ENCODE assay signal across 16 cellular contexts in genomic region chr16:75029854-75030253, GRCh38. TPM values are rescaled to one million over a fixed set of nuclear protein-coding genes. Genes with fewer than 3 reads are reported as not detected.
DNase-seq lines count a peak whose midpoint lies in the region; ATAC-seq, FAIRE-seq and TF ChIP-seq lines count a peak whose summit lies in the region.
"Had no signal": no experiment of that assay in that cellular context is flagged by ENCODE, and none has a peak within 500 bp of the region (broad histone marks: within the 10 kb centered on the region; RNA-seq: fewer than 3 reads in every experiment).

No MANE protein-coding gene starts in this region.

- DNase-seq in GM23248 = peak; percentile 64
- no peak for DNase-seq in Panc1 (ENCODE audit: low read depth, low spot score)
- DNase-seq in endothelial cell of umbilical vein (ENCODE audit: low read depth, low spot score) = no peak
- no peak for DNase-seq in esophagus muscularis mucosa (ENCODE audit: extremely low spot score)
- DNase-seq in AG20443 (ENCODE audit: low spot score) = no peak
- no peak for DNase-seq in NCI-H748 (lab: John Stamatoyannopoulos, UW; ENCODE audit: unreplicated experiment)
- DNase-seq: activated CD4-positive, alpha-beta memory T cell treated with anti-CD3 and anti-CD28 coated beads for 36 hours; amygdala; CD8-positive, alpha-beta memory T cell; cortex of kidney; naive B cell; NCI-H1092 treated with DMSO at 0.1 percent for 48 hours; stimulated activated CD4-positive, alpha-beta T cell treated with anti-CD3 and anti-CD28 coated beads, Interleukin-15, amount 100 ng/mL, for 24 hours had no signal

- in situ Hi-C loops in GM23248 (cut with MboI) (no loop called here), Panc1 (cut with HindIII; ENCODE audit: low pct_unique_long_range_greater_than_20kb, low sequenced_read_pairs) (no loop called here)

- no peak overlapping the region; the same call in 1 of the 2 replicates for H3K4me3 ChIP-seq in GM23248
- no peak overlapping the region for H3K4me3 ChIP-seq in Panc1 (ENCODE audit: low read depth in 2 of 2, low read length in 2 of 2)
- H3K4me3 ChIP-seq in endothelial cell of umbilical vein (replicated peaks in 1 of 3; ENCODE audit: insufficient read depth in 1 of 3, low read depth in 1 of 3, low read length in 3 of 3) = no peak overlapping the region
- no peak overlapping the region for H3K4me3 ChIP-seq in skeletal muscle satellite cell (ENCODE audit: low read length)
- no peak overlapping the region for H3K4me3 ChIP-seq in esophagus muscularis mucosa
- H3K4me3 ChIP-seq: prostate gland, SK-N-MC had no signal

- no peak for TF ChIP-seq EP300 in esophagus muscularis mucosa (IDR thresholded peaks at IDR 0.05)

- POLR2A ChIA-PET in Panc1 (lab: Charles Lee) (no interaction called here), endothelial cell of umbilical vein (lab: Charles Lee) (no interaction called here)

- ATAC-seq in Panc1 = peak; percentile 64

- CTCF ChIA-PET in Panc1 (lab: Charles Lee) (interaction anchor here (0.7 kb wide), 1 partner anchor 11 kb away, joined by 3 read pairs; no protein-coding TSS in a partner anchor), endothelial cell of umbilical vein (lab: Charles Lee) (interaction anchor here (1.7 kb wide), 1 partner anchor 31 kb away, joined by 4 read pairs; the partner anchor contains the start of gene ZNRF1)

- FAIRE-seq in endothelial cell of umbilical vein (lab: Jason Lieb, UNC) = peak; percentile 43

- H2AFZ ChIP-seq in GM23248 = no peak overlapping the region
- H2AFZ ChIP-seq in endothelial cell of umbilical vein (ENCODE audit: low read depth, low read length) = no peak overlapping the region

- peaks cover 38% of the 10 kb centered on the region for H3K4me1 ChIP-seq in GM23248 (ENCODE audit: insufficient read depth)
- peaks cover 33% of the 10 kb centered on the region for H3K4me1 ChIP-seq in Panc1 (ENCODE audit: control insufficient read depth, insufficient read depth, low read length)
- H3K4me1 ChIP-seq in endothelial cell of umbilical vein (ENCODE audit: control insufficient read depth, extremely low read depth, insufficient read depth, low read length) = peaks cover 33% of the 10 kb centered on the region
- H3K4me1 ChIP-seq in skeletal muscle satellite cell (ENCODE audit: control insufficient read depth, insufficient read depth, low read length) = peaks cover 46% of the 10 kb centered on the region
- peaks cover 21 to 37% (median 28%) of the 10 kb centered on the region in 4 donors for H3K4me1 ChIP-seq in esophagus muscularis mucosa
- H3K4me1 ChIP-seq: prostate gland had no signal

- H3K36me3 ChIP-seq in GM23248 (ENCODE audit: low read depth) = no peaks in the 10 kb centered on the region
- no peaks in the 10 kb centered on the region for H3K36me3 ChIP-seq in Panc1 (ENCODE audit: control insufficient read depth, insufficient read depth, low read length)
- H3K36me3 ChIP-seq in endothelial cell of umbilical vein (ENCODE audit: control insufficient read depth in 2 of 2, extremely low read depth in 1 of 2, insufficient read depth in 2 of 2, low read length in 2 of 2) = no peaks in the 10 kb centered on the region
- no peaks in the 10 kb centered on the region for H3K36me3 ChIP-seq in skeletal muscle satellite cell (ENCODE audit: insufficient read depth, low read length)
- H3K36me3 ChIP-seq in esophagus muscularis mucosa = no peaks in the 10 kb centered on the region
- H3K36me3 ChIP-seq: prostate gland had no signal

- H3K4me2 ChIP-seq in GM23248 (ENCODE audit: unreplicated experiment) (peak overlapping the region; percentile 55), endothelial cell of umbilical vein (ENCODE audit: insufficient read depth, low read length) (no peak overlapping the region), skeletal muscle satellite cell (ENCODE audit: low read length) (peak overlapping the region; percentile 20)

- no peak for TF ChIP-seq CTCF in Panc1 (IDR thresholded peaks at IDR 0.05)
- no peak for TF ChIP-seq CTCF in endothelial cell of umbilical vein (IDR thresholded peaks at IDR 0.05; ENCODE audit: extremely low read depth in 1 of 2, insufficient read depth in 1 of 2, low read depth in 1 of 2, low read length in 2 of 2)
- no peak for TF ChIP-seq CTCF in esophagus muscularis mucosa (IDR thresholded peaks at IDR 0.05)

- BruUV-seq in Panc1 (replicated peaks; lab: Mats Ljungman, UMichigan) (no TSS peak), endothelial cell of umbilical vein (replicated peaks; lab: Mats Ljungman, UMichigan) (no TSS peak)

- dilution Hi-C loops in endothelial cell of umbilical vein (cut with MboI; ENCODE audit: extremely low pct_ligation_motif_present, low sequenced_read_pairs) = no loop called here

- peaks cover 78% of the 10 kb centered on the region for H3K79me2 ChIP-seq in GM23248 (ENCODE audit: insufficient read depth)
- H3K79me2 ChIP-seq in endothelial cell of umbilical vein (ENCODE audit: control insufficient read depth, insufficient read depth, low read length) = peaks cover 31% of the 10 kb centered on the region

- peak overlapping the region; percentile 60 for H3K27ac ChIP-seq in GM23248
- peak overlapping the region; percentile 40 for H3K27ac ChIP-seq in Panc1 (ENCODE audit: low read length)
- H3K27ac ChIP-seq in endothelial cell of umbilical vein (ENCODE audit: insufficient read depth, low read depth, low read length) = no peak overlapping the region
- H3K27ac ChIP-seq in esophagus muscularis mucosa (replicated peaks in 1 of 4) = no peak overlapping the region
- H3K27ac ChIP-seq: prostate gland, SK-N-MC had no signal

- TF ChIP-seq POLR2A in endothelial cell of umbilical vein (IDR thresholded peaks at IDR 0.05; ENCODE audit: low read depth, low read length) (no peak), esophagus muscularis mucosa (IDR thresholded peaks at IDR 0.05; ENCODE audit: low read depth) (no peak)

- H3K27me3 ChIP-seq in GM23248 (replicated peaks; ENCODE audit: insufficient read depth) (no peaks in the 10 kb centered on the region), Panc1 (ENCODE audit: control insufficient read depth, insufficient read depth, low read length) (no peaks in the 10 kb centered on the region), endothelial cell of umbilical vein (ENCODE audit: control insufficient read depth in 2 of 2, insufficient read depth in 2 of 2, low read length in 2 of 2) (no peaks in the 10 kb centered on the region), skeletal muscle satellite cell (ENCODE audit: control insufficient read depth, insufficient read depth, low read length) (no peaks in the 10 kb centered on the region), esophagus muscularis mucosa (no peaks in the 10 kb centered on the region)

- H3F3A ChIP-seq in GM23248 (ENCODE audit: insufficient read depth) = peaks cover 32% of the 10 kb centered on the region

- H3K9me1 ChIP-seq in endothelial cell of umbilical vein (replicated peaks; ENCODE audit: control insufficient read depth, extremely low read depth, insufficient read depth, low read length) = no peaks in the 10 kb centered on the region

- no peaks in the 10 kb centered on the region for H4K20me1 ChIP-seq in GM23248 (ENCODE audit: insufficient read depth)
- no peaks in the 10 kb centered on the region for H4K20me1 ChIP-seq in endothelial cell of umbilical vein (replicated peaks; ENCODE audit: control insufficient read depth, extremely low read depth, insufficient read depth, low read length)

- intact Hi-C loops in Panc1 (cut with micrococcal nuclease; ENCODE audit: unreplicated experiment) = no loop called here
- intact Hi-C loops in endothelial cell of umbilical vein (cut with micrococcal nuclease) = no loop called here
- intact Hi-C loops in esophagus muscularis mucosa (cut with DNase I) = no loop called here

- H3K9me3 ChIP-seq in GM23248 (ENCODE audit: low read depth) (no peaks in the 10 kb centered on the region), Panc1 (ENCODE audit: control insufficient read depth, insufficient read depth, low read depth, low read length) (no peaks in the 10 kb centered on the region), endothelial cell of umbilical vein (replicated peaks; ENCODE audit: control insufficient read depth, insufficient read depth, low read length) (no peaks in the 10 kb centered on the region), skeletal muscle satellite cell (replicated peaks; ENCODE audit: low read length) (no peaks in the 10 kb centered on the region), esophagus muscularis mucosa (no peaks in the 10 kb centered on the region)
- H3K9me3 ChIP-seq: prostate gland had no signal

- no peaks in the 10 kb centered on the region for H3K9me2 ChIP-seq in GM23248 (ENCODE audit: insufficient read depth)

- H3K9ac ChIP-seq in GM23248 (no peak overlapping the region), endothelial cell of umbilical vein (replicated peaks; ENCODE audit: extremely low read depth, insufficient read depth, low read length) (no peak overlapping the region), skeletal muscle satellite cell (ENCODE audit: low read depth, low read length) (no peak overlapping the region)

RNA-seq across cellular contexts. Expression of gene ZNRF1, which starts 31.0 kb away (rescaled TPM):
- 10.4 and 17.2 TPM in 2 replicates for total RNA-seq in GM23248 (2014; rRNA removed; shearing (Covaris generic))
- polyA plus RNA-seq in GM23248 (2016; fragmentation: Nextera tagmentation; extraction: Ambion mirVana) (7.1 and 7.6 TPM in 2 replicates), endothelial cell of umbilical vein (23.7 and 25.7 TPM in 2 replicates)
- total RNA-seq in Panc1 (2021; ENCODE audit: unreplicated experiment) (52.3 TPM), endothelial cell of umbilical vein (33.2 and 34.9 TPM in 2 replicates), esophagus muscularis mucosa (10 to 100 TPM; 18.2 to 28.3 (median 23.6) TPM)
- 31.5 TPM for polyA plus RNA-seq in Panc1 (2012; ENCODE audit: insufficient read length)
- polyA plus RNA-seq in endothelial cell of umbilical vein (2011; cell fraction: cytosol; rRNA removed) = 18.1 and 21.5 TPM in 2 replicates
- 33.2 and 38.1 TPM in 2 replicates for polyA plus RNA-seq in endothelial cell of umbilical vein (2011; cell fraction: nucleus; rRNA removed)
- polyA plus RNA-seq in endothelial cell of umbilical vein (2012) = 29.6 and 47.4 TPM in 2 replicates
- 23.4 and 28.6 TPM in 2 replicates for polyA minus RNA-seq in endothelial cell of umbilical vein
- 16.1 TPM for polyA minus RNA-seq in endothelial cell of umbilical vein (2011; cell fraction: cytosol; rRNA and poly(A)+ RNA removed)
- polyA minus RNA-seq in endothelial cell of umbilical vein (2011; cell fraction: nucleus; rRNA and poly(A)+ RNA removed) = 26.0 and 34.1 TPM in 2 replicates
- total RNA-seq in skeletal muscle satellite cell (2012; rRNA removed) = 14.4 and 19.5 TPM in 2 replicates

RNA-seq across cellular contexts. Expression of gene WDR59, which starts 44.9 kb away (rescaled TPM):
- total RNA-seq in GM23248 (2014; rRNA removed; shearing (Covaris generic)) = 7.5 and 8.3 TPM in 2 replicates
- polyA plus RNA-seq in GM23248 (2016; fragmentation: Nextera tagmentation; extraction: Ambion mirVana) (11.4 and 15.2 TPM in 2 replicates), endothelial cell of umbilical vein (51.1 and 51.3 TPM in 2 replicates)
- total RNA-seq in Panc1 (2021; ENCODE audit: unreplicated experiment) (58.7 TPM), endothelial cell of umbilical vein (60.0 and 62.2 TPM in 2 replicates), esophagus muscularis mucosa (10 to 100 TPM; 15.7 to 27.2 (median 18.6) TPM)
- 42.7 TPM for polyA plus RNA-seq in Panc1 (2012; ENCODE audit: insufficient read length)
- 36.3 TPM in 2 replicates for polyA plus RNA-seq in endothelial cell of umbilical vein (2011; cell fraction: cytosol; rRNA removed)
- polyA plus RNA-seq in endothelial cell of umbilical vein (2011; cell fraction: nucleus; rRNA removed) = 161 and 194 TPM in 2 replicates
- polyA plus RNA-seq in endothelial cell of umbilical vein (2012) = 36.0 and 36.7 TPM in 2 replicates
- polyA minus RNA-seq in endothelial cell of umbilical vein = 74.0 and 91.3 TPM in 2 replicates
- 21.8 TPM for polyA minus RNA-seq in endothelial cell of umbilical vein (2011; cell fraction: cytosol; rRNA and poly(A)+ RNA removed)
- 65.9 and 79.0 TPM in 2 replicates for polyA minus RNA-seq in endothelial cell of umbilical vein (2011; cell fraction: nucleus; rRNA and poly(A)+ RNA removed)
- 10.9 and 15.5 TPM in 2 replicates for total RNA-seq in skeletal muscle satellite cell (2012; rRNA removed)

Comparison
In these comparisons a context has a peak if more than half of its experiments do, and no peak if none do; other contexts are left out.
1. H3K27ac ChIP-seq: peak in GM23248 (single experiment) and Panc1 (single experiment); none in endothelial cell of umbilical vein (single experiment) and esophagus muscularis mucosa (0 of 4).